ENCODE assay signal across 1 cellular context in genomic region chr13:98156259-98156658, GRCh38.
A peak's percentile ranks its signal among the peaks of the same experiment; 100 is the strongest.
TF ChIP-seq lines count a peak whose summit lies in the region.

No MANE protein-coding gene starts in this region.

TF ChIP-seq in HepG2, 621 proteins besides CTCF, POLR2A, EP300 and RAD21:
- TF ChIP-seq ZFP90 (CRISPR knock-in tag; IDR thresholded peaks at IDR 0.05; ENCODE audit: borderline replicate concordance) = peak; percentile 80; the same call in 1 of the 2 replicates
- TF ChIP-seq ONECUT2 (CRISPR knock-in tag; IDR thresholded peaks at IDR 0.05) = peak; percentile 70; the same call in 1 of the 2 replicates
- TF ChIP-seq ZNF777 (CRISPR knock-in tag; IDR thresholded peaks at IDR 0.05) = no peak
- TF ChIP-seq, protein P1, sequence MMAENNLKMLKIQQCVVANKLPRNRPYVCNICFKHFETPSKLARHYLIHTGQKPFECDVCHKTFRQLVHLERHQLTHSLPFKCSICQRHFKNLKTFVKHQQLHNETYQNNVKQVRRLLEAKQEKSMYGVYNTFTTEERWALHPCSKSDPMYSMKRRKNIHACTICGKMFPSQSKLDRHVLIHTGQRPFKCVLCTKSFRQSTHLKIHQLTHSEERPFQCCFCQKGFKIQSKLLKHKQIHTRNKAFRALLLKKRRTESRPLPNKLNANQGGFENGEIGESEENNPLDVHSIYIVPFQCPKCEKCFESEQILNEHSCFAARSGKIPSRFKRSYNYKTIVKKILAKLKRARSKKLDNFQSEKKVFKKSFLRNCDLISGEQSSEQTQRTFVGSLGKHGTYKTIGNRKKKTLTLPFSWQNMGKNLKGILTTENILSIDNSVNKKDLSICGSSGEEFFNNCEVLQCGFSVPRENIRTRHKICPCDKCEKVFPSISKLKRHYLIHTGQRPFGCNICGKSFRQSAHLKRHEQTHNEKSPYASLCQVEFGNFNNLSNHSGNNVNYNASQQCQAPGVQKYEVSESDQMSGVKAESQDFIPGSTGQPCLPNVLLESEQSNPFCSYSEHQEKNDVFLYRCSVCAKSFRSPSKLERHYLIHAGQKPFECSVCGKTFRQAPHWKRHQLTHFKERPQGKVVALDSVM (CRISPR knock-in tag; IDR thresholded peaks at IDR 0.05) = peak; percentile 45; the same call in 1 of the 2 replicates
- TF ChIP-seq KDM3A (CRISPR knock-in tag; IDR thresholded peaks at IDR 0.05; ENCODE audit: low read depth) = no peak
- TF ChIP-seq MLLT10 (CRISPR knock-in tag; IDR thresholded peaks at IDR 0.05) = no peak
